26 cellular contexts compared by ENCODE assay signal in genomic region chr19:34487651-34488051, GRCh38. TPM values are rescaled to one million over a fixed set of nuclear protein-coding genes. Genes with fewer than 3 reads are reported as not detected.
DNase-seq lines count a peak whose midpoint lies in the region; ATAC-seq and TF ChIP-seq lines count a peak whose summit lies in the region.
"Had no signal": no experiment of that assay in that cellular context is flagged by ENCODE, and none has a peak within 500 bp of the region (broad histone marks: within the 10 kb centered on the region; RNA-seq: fewer than 3 reads in every experiment).

No MANE protein-coding gene starts in this region.

- no peak overlapping the region for H3K14ac ChIP-seq in neuronal stem cell (ENCODE audit: low read length)

- no peak overlapping the region for H3K18ac ChIP-seq in neuronal stem cell (ENCODE audit: low read length)

- no peak overlapping the region for H3K23ac ChIP-seq in neuronal stem cell (ENCODE audit: low read depth, low read length, poor library complexity)

- H2BK15ac ChIP-seq in neuronal stem cell (ENCODE audit: low read length), result no peak overlapping the region

- TF ChIP-seq CTCF in coronary artery (IDR thresholded peaks at IDR 0.05) (no peak), tibial artery (IDR thresholded peaks at IDR 0.05) (no peak), body of pancreas (IDR thresholded peaks at IDR 0.05) (no peak)

- no peaks in the 10 kb centered on the region for H3K9me3 ChIP-seq in neuronal stem cell (replicated peaks in 1 of 2; ENCODE audit: control insufficient read depth in 2 of 2, insufficient read depth in 1 of 2, low read depth in 1 of 2, low read length in 2 of 2)
- H3K9me3 ChIP-seq in tibial artery, result no peaks in the 10 kb centered on the region
- H3K9me3 ChIP-seq in body of pancreas, result no peaks in the 10 kb centered on the region
- H3K9me3 ChIP-seq: A549, HAP-1, SJSA1 had no signal

- no peak overlapping the region for H2BK12ac ChIP-seq in neuronal stem cell (ENCODE audit: low read length)

- H3K4me2 ChIP-seq in neuronal stem cell (ENCODE audit: insufficient read depth, low read length, poor library complexity, severe bottlenecking), result no peak overlapping the region
- H3K4me2 ChIP-seq: A549, GM23338, KMS-11 had no signal

- no peak overlapping the region for H2BK120ac ChIP-seq in neuronal stem cell (ENCODE audit: low read depth, low read length)

- H3K4me1 ChIP-seq in neuronal stem cell (ENCODE audit: control insufficient read depth in 2 of 2, insufficient read depth in 1 of 2, low read depth in 1 of 2, low read length in 2 of 2), result peaks cover 3 to 8% of the 10 kb centered on the region in 2 donors
- peaks cover 0 to 67% (median 45%) of the 10 kb centered on the region in 4 donors for H3K4me1 ChIP-seq in tibial artery
- H3K4me1 ChIP-seq in body of pancreas, result peaks cover 14% of the 10 kb centered on the region

- peaks cover 25% of the 10 kb centered on the region for H3K79me1 ChIP-seq in neuronal stem cell (ENCODE audit: low read depth, low read length)

- H3K36me3 ChIP-seq in neuronal stem cell (replicated peaks in 1 of 2; ENCODE audit: control insufficient read depth in 2 of 2, insufficient read depth in 2 of 2, low read length in 2 of 2) (peaks cover 13 to 74% of the 10 kb centered on the region in 2 donors), tibial artery (peaks cover 24 to 31% (median 25%) of the 10 kb centered on the region in 3 donors), body of pancreas (replicated peaks in 1 of 2; ENCODE audit: insufficient read depth in 1 of 2, low read depth in 2 of 2) (no peaks in the 10 kb centered on the region)

- intact Hi-C loops in tibial artery (cut with DNase I; ENCODE audit: low total_unique reads), result no loop called here
- intact Hi-C loops in body of pancreas (cut with DNase I), result no loop called here

- H3K9ac ChIP-seq in neuronal stem cell (ENCODE audit: low read depth, low read length, poor library complexity), result no peak overlapping the region
- H3K9ac ChIP-seq: KMS-11 had no signal

- WGBS in neuronal stem cell (ENCODE audit: extremely low coverage in 2 of 2, insufficient read length in 2 of 2, insufficient replicate concordance in 1 of 2), 2 donors, result no CpG with 5 or more reads among the region's 7 CpGs
- WGBS in body of pancreas, 2 donors, result 85 to 87% methylated on average over 7 of the region's 7 CpGs

- H2AK5ac ChIP-seq in neuronal stem cell (ENCODE audit: low read depth, low read length), result no peak overlapping the region

- H3K27me3 ChIP-seq in neuronal stem cell (ENCODE audit: control insufficient read depth in 3 of 3, insufficient read depth in 3 of 3, low read depth in 1 of 3, low read length in 3 of 3) (no peaks in the 10 kb centered on the region), tibial artery (no peaks in the 10 kb centered on the region), body of pancreas (no peaks in the 10 kb centered on the region)
- H3K27me3 ChIP-seq: SJSA1 had no signal

- H4K91ac ChIP-seq in neuronal stem cell (ENCODE audit: low read depth, low read length, poor library complexity), result peak overlapping the region; percentile 59

- peak overlapping the region; percentile 43 for H4K8ac ChIP-seq in neuronal stem cell (ENCODE audit: low read depth, low read length)

- H3K4ac ChIP-seq in neuronal stem cell (ENCODE audit: low read length), result no peak overlapping the region

- no peak overlapping the region for H2BK5ac ChIP-seq in neuronal stem cell (ENCODE audit: low read length)

- H3K4me3 ChIP-seq in coronary artery (no peak overlapping the region), neuronal stem cell (ENCODE audit: low read length in 2 of 2) (no peak overlapping the region), tibial artery (no peak overlapping the region), body of pancreas (no peak overlapping the region)
- H3K4me3 ChIP-seq: A549, GM12878, GM23338, HAP-1, SJSA1 had no signal

- no peak for ATAC-seq in body of pancreas
- ATAC-seq in HG02981 (IDR thresholded peaks at IDR 0.05; ENCODE audit: unreplicated experiment), result no peak
- ATAC-seq: A549, GM12878, GM23338, PC-3 had no signal

- H3K27ac ChIP-seq in coronary artery, result peak overlapping the region; percentile 50 to 51
- no peak overlapping the region for H3K27ac ChIP-seq in neuronal stem cell (replicated peaks; ENCODE audit: low read length)
- H3K27ac ChIP-seq in tibial artery, result peak overlapping the region; percentile 52 to 93
- no peak overlapping the region for H3K27ac ChIP-seq in body of pancreas
- H3K27ac ChIP-seq: A549, HL-60, KMS-11, SJSA1 had no signal

- no peak overlapping the region for H2AFZ ChIP-seq in neuronal stem cell (ENCODE audit: low read length)
- H2AFZ ChIP-seq: GM23338 had no signal

- no peak for TF ChIP-seq POLR2A in body of pancreas (IDR thresholded peaks at IDR 0.05)

- DNase-seq in coronary artery (ENCODE audit: low spot score) (no peak), left kidney (ENCODE audit: low read depth, low spot score) (peak; percentile 60), neuronal stem cell (ENCODE audit: low spot score) (no peak), tibial artery (peak in 1 of 2 donors; percentile 56), body of pancreas (no peak), AML-193 (lab: John Stamatoyannopoulos, UW) (no peak)
- DNase-seq: C1 segment of cervical spinal cord; CD4-positive, alpha-beta memory T cell; COR-L47; MM.1S; NCI-H2029; NCI-H446; NCI-H524 treated with DMSO at 0.1 percent for 48 hours; NCI-H774; NK-92 treated with Interleukin-12 subunit alpha and Interleukin-12 subunit beta, amount 100 ng/mL, for 24 hours; PC-3; Right ventricle myocardium superior had no signal

RNA-seq across cellular contexts. Expression of gene WTIP, which starts 6.1 kb away (rescaled TPM):
- 12.5 TPM for polyA plus RNA-seq in neuronal stem cell (2013, experiment 1 of 2)
- polyA plus RNA-seq in neuronal stem cell (2013, experiment 2 of 2), result 10.5 TPM
- total RNA-seq in body of pancreas, result 1 to 10 TPM; 3.0 to 8.3 TPM
- polyA plus RNA-seq: CD4-positive, alpha-beta memory T cell; IgD-negative memory B cell had no signal

RNA-seq across cellular contexts. Expression of gene UBA2, which starts 59.5 kb away (rescaled TPM):
- polyA plus RNA-seq in neuronal stem cell (2013, experiment 1 of 2), result 226 TPM
- polyA plus RNA-seq in neuronal stem cell (2013, experiment 2 of 2), result 239 TPM
- total RNA-seq in body of pancreas, result 10 to 100 TPM; 37.4 to 51.7 TPM

Comparison
In these comparisons a context has a peak if more than half of its experiments do, and no peak if none do; other contexts are left out.
1. H3K27ac ChIP-seq: peak in coronary artery (2 of 2) and tibial artery (2 of 2); none in neuronal stem cell (single experiment) and body of pancreas (0 of 4).